Comparison of ENCODE assay signal across 8 cellular contexts in genomic region chr14:24115451-24116110, GRCh38. TPM values are rescaled to one million over a fixed set of nuclear protein-coding genes. Genes with fewer than 3 reads are reported as not detected.
DNase-seq lines count a peak whose midpoint lies in the region; ATAC-seq and TF ChIP-seq lines count a peak whose summit lies in the region.

No MANE protein-coding gene starts in this region.

- TF ChIP-seq CTCF in DND-41 (IDR thresholded peaks at IDR 0.05; ENCODE audit: borderline replicate concordance, extremely low read depth, low read length, poor library complexity, severe bottlenecking) (no peak), RWPE1 (conservative IDR thresholded peaks at IDR 0.05; ENCODE audit: low read depth) (no peak), esophagus muscularis mucosa (IDR thresholded peaks at IDR 0.05) (no peak), parathyroid adenoma (IDR thresholded peaks at IDR 0.05) (no peak)

- H2AFZ ChIP-seq in DND-41 (ENCODE audit: low read depth, low read length) (peak overlapping the region; percentile 85), parathyroid adenoma (peak overlapping the region; percentile 72)

- WGBS in esophagus muscularis mucosa = 6% methylated on average over 14 of the region's 14 CpGs

- peak overlapping the region; percentile 28 to 63 for H3K4me3 ChIP-seq in DND-41 (ENCODE audit: low read depth in 1 of 2, low read length in 2 of 2)
- peak overlapping the region; percentile 63 to 96 (median 67) for H3K4me3 ChIP-seq in esophagus muscularis mucosa
- H3K4me3 ChIP-seq in parathyroid adenoma (ENCODE audit: low read depth, low read length) = peak overlapping the region; percentile 99

- TF ChIP-seq EP300 in esophagus muscularis mucosa (IDR thresholded peaks at IDR 0.05) = no peak

- CTCF ChIA-PET in RWPE1 (lab: Yijun Ruan, JAX) = interaction anchor here (0.5 kb wide), 1 partner anchor 149 kb away, joined by 3 read pairs; no protein-coding TSS in a partner anchor

- POLR2A ChIA-PET in RWPE1 (lab: Yijun Ruan, JAX; ENCODE audit: low non-redundant PET) = interaction anchor here (0.7 to 1.7 kb wide), 2 partner anchors 31 to 770 kb away, joined by 3 read pairs; partner anchors contain the start of gene RNF31

- H3K36me3 ChIP-seq in DND-41 (ENCODE audit: insufficient read depth, low read length) = peaks cover 39% of the 10 kb centered on the region
- H3K36me3 ChIP-seq in esophagus muscularis mucosa = peaks cover 21 to 40% (median 37%) of the 10 kb centered on the region in 4 donors
- H3K36me3 ChIP-seq in parathyroid adenoma (ENCODE audit: control insufficient read depth, insufficient read depth, low read length) = no peaks in the 10 kb centered on the region

- H3K4me2 ChIP-seq in DND-41 (ENCODE audit: insufficient read depth, low read length) (peak overlapping the region; percentile 93), parathyroid adenoma (ENCODE audit: low read length) (peak overlapping the region; percentile 84)

- no peaks in the 10 kb centered on the region for H3K9me3 ChIP-seq in DND-41 (ENCODE audit: insufficient read depth, low read length, severe bottlenecking)
- H3K9me3 ChIP-seq in esophagus muscularis mucosa = no peaks in the 10 kb centered on the region
- no peaks in the 10 kb centered on the region for H3K9me3 ChIP-seq in parathyroid adenoma (ENCODE audit: control insufficient read depth, low read length)

- H4K20me1 ChIP-seq in DND-41 (ENCODE audit: insufficient read depth, low read length) = no peaks in the 10 kb centered on the region

- DNase-seq in DND-41 (no peak), RWPE1 (ENCODE audit: low spot score) (no peak), esophagus muscularis mucosa (ENCODE audit: extremely low spot score) (no peak), NCI-H345 (lab: John Stamatoyannopoulos, UW) (no peak), GOT3 (lab: John Stamatoyannopoulos, UW) (no peak), SK-N-DZ (ENCODE audit: low spot score) (no peak)

- H3K27me3 ChIP-seq in DND-41 (ENCODE audit: insufficient read depth, low read length, poor library complexity) = no peaks in the 10 kb centered on the region
- no peaks in the 10 kb centered on the region for H3K27me3 ChIP-seq in esophagus muscularis mucosa
- H3K27me3 ChIP-seq in parathyroid adenoma (ENCODE audit: control insufficient read depth, insufficient read depth, low read length) = no peaks in the 10 kb centered on the region

- ATAC-seq in DND-41 (ENCODE audit: insufficient read depth, low read depth) = no peak
- ATAC-seq in HG02973 (IDR thresholded peaks at IDR 0.05; ENCODE audit: unreplicated experiment) = no peak

- peaks cover 23% of the 10 kb centered on the region for H3K4me1 ChIP-seq in DND-41 (ENCODE audit: insufficient read depth, low read length)
- H3K4me1 ChIP-seq in esophagus muscularis mucosa = peaks cover 20 to 23% (median 22%) of the 10 kb centered on the region in 4 donors
- peaks cover 13% of the 10 kb centered on the region for H3K4me1 ChIP-seq in parathyroid adenoma

- H3K27ac ChIP-seq in DND-41 (ENCODE audit: low read length) (peak overlapping the region; percentile 100), RWPE1 (peak overlapping the region; percentile 99), esophagus muscularis mucosa (replicated peaks in 1 of 4) (peak overlapping the region; percentile 93 to 98 (median 97)), parathyroid adenoma (peak overlapping the region; percentile 100)

- peak overlapping the region; percentile 76 for H3K9ac ChIP-seq in DND-41 (ENCODE audit: low read depth, low read length)
- peak overlapping the region; percentile 42 for H3K9ac ChIP-seq in parathyroid adenoma

- no peak for TF ChIP-seq POLR2A in esophagus muscularis mucosa (IDR thresholded peaks at IDR 0.05; ENCODE audit: low read depth)

- H3K79me2 ChIP-seq in DND-41 (ENCODE audit: insufficient read depth, low read length) = peaks cover 22% of the 10 kb centered on the region
- H3K79me2 ChIP-seq in parathyroid adenoma = peaks cover 22% of the 10 kb centered on the region

- intact Hi-C loops in esophagus muscularis mucosa (cut with DNase I) = no loop called here

RNA-seq across cellular contexts. Expression of gene NRL, which starts 0.8 kb away (rescaled TPM):
- total RNA-seq in esophagus muscularis mucosa = 1 to 10 TPM; 1.8 to 3.3 (median 3.0) TPM
- 2.4 and 6.4 TPM in 2 replicates for polyA plus RNA-seq in SK-N-DZ (2014; cell fraction: cytosol; rRNA removed)
- 1.1 and 2.7 TPM in 2 replicates for polyA plus RNA-seq in SK-N-DZ (2014; cell fraction: nucleus; rRNA removed)

RNA-seq across cellular contexts. Expression of gene DCAF11, which starts 1.0 kb away (rescaled TPM):
- total RNA-seq in esophagus muscularis mucosa = 10 to 100 TPM; 56.0 to 74.9 (median 66.8) TPM
- polyA plus RNA-seq in SK-N-DZ (2014; cell fraction: cytosol; rRNA removed) = 101 and 102 TPM in 2 replicates
- polyA plus RNA-seq in SK-N-DZ (2014; cell fraction: nucleus; rRNA removed) = 58.5 and 71.3 TPM in 2 replicates

RNA-seq across cellular contexts. Expression of gene FITM1, which starts 14.9 kb away (rescaled TPM):
- under 1 TPM in 3 of 4 donors, not detected in 1; 0.34 to 0.83 (median 0.52) TPM for total RNA-seq in esophagus muscularis mucosa
- polyA plus RNA-seq in SK-N-DZ (2014; cell fraction: cytosol; rRNA removed) = 10.0 and 12.6 TPM in 2 replicates
- 9.1 and 15.9 TPM in 2 replicates for polyA plus RNA-seq in SK-N-DZ (2014; cell fraction: nucleus; rRNA removed)

RNA-seq across cellular contexts. Expression of gene PSME1, which starts 20.4 kb away (rescaled TPM):
- total RNA-seq in esophagus muscularis mucosa = 100 to 1,000 TPM; 129 to 158 (median 143) TPM
- 103 and 129 TPM in 2 replicates for polyA plus RNA-seq in SK-N-DZ (2014; cell fraction: cytosol; rRNA removed)
- 84.8 and 95.8 TPM in 2 replicates for polyA plus RNA-seq in SK-N-DZ (2014; cell fraction: nucleus; rRNA removed)

RNA-seq across cellular contexts. Expression of gene PCK2, which starts 21.5 kb away (rescaled TPM):
- 10 to 100 TPM in 3 of 4 donors, 1 to 10 TPM in 1; 9.1 to 20.7 (median 12.5) TPM for total RNA-seq in esophagus muscularis mucosa
- 38.6 and 40.2 TPM in 2 replicates for polyA plus RNA-seq in SK-N-DZ (2014; cell fraction: cytosol; rRNA removed)
- polyA plus RNA-seq in SK-N-DZ (2014; cell fraction: nucleus; rRNA removed) = 35.4 and 45.6 TPM in 2 replicates

Comparison
In these comparisons a context has a peak if more than half of its experiments do, and no peak if none do; other contexts are left out.
1. H3K4me3 ChIP-seq: peak in every context shown above with its lines; median percentile 99 in parathyroid adenoma; 67 in esophagus muscularis mucosa; 46 in DND-41.